8 cellular contexts compared by ENCODE assay signal in genomic region chr3:132034486-132035464, GRCh38. TPM values are rescaled to one million over a fixed set of nuclear protein-coding genes. Genes with fewer than 3 reads are reported as not detected.
A peak's percentile ranks its signal among the peaks of the same experiment; 100 is the strongest.
DNase-seq lines count a peak whose midpoint lies in the region; ATAC-seq and TF ChIP-seq lines count a peak whose summit lies in the region.

CPNE4 (minus strand) TSS chr3:132035014.

- no TSS peak for BruUV-seq in Calu3 (replicated peaks; lab: Mats Ljungman, UMichigan)
- no TSS peak for BruUV-seq in PC-9 (replicated peaks; lab: Mats Ljungman, UMichigan)

- no peaks in the 10 kb centered on the region for H3K9me3 ChIP-seq in PC-9 (ENCODE audit: insufficient read depth, low read depth)

- CTCF ChIA-PET in Calu3 (lab: Charles Lee) (interaction anchor here (0.6 to 2.2 kb wide), 32 partner anchors 8 to 1009 kb away, joined by 3 to 23 read pairs (median 3); partner anchors contain the start of gene ACP3), PC-9 (lab: Charles Lee) (interaction anchor here (0.6 to 1.1 kb wide), 5 partner anchors 16 to 238 kb away, joined by 3 to 5 read pairs (median 4); no protein-coding TSS in a partner anchor)

- no peaks in the 10 kb centered on the region for H3K4me1 ChIP-seq in PC-9 (replicated peaks; ENCODE audit: insufficient read depth)

- H3K4me1 Mint-ChIP-seq in Calu3 (ENCODE audit: low read depth, unreplicated experiment) (peaks cover 34% of the 10 kb centered on the region), nephron progenitor cell (peaks cover 18% of the 10 kb centered on the region)

- H3K79me2 ChIP-seq in PC-9 (ENCODE audit: low read depth) = no peaks in the 10 kb centered on the region

- peak within 1 kb of the TSS; percentile 80 for H3K4me2 ChIP-seq in PC-9

- no peaks in the 10 kb centered on the region for H3K9me3 Mint-ChIP-seq in Calu3 (ENCODE audit: low read depth, unreplicated experiment)
- no peaks in the 10 kb centered on the region for H3K9me3 Mint-ChIP-seq in nephron progenitor cell

- TF ChIP-seq CTCF in Calu3 (IDR thresholded peaks at IDR 0.05; ENCODE audit: unreplicated experiment) (peak; percentile 98), PC-9 (conservative IDR thresholded peaks at IDR 0.05) (peak; percentile 89), nephron progenitor cell (IDR thresholded peaks at IDR 0.05) (peak; percentile 86)

- H3K27me3 Mint-ChIP-seq in Calu3 (ENCODE audit: unreplicated experiment) (no peaks in the 10 kb centered on the region), nephron progenitor cell (ENCODE audit: low read depth, poor library complexity) (peaks cover 41% of the 10 kb centered on the region)

- H3K36me3 ChIP-seq in PC-9 (ENCODE audit: low read depth) = no peaks in the 10 kb centered on the region

- peak within 1 kb of the TSS; percentile 77 for H2AFZ ChIP-seq in PC-9

- H3K4me3 Mint-ChIP-seq in Calu3 (ENCODE audit: low read depth, unreplicated experiment) (peak within 1 kb of the TSS; percentile 93), nephron progenitor cell (peak within 1 kb of the TSS; percentile 86)

- DNase-seq in Calu3 (peak; percentile 100), LHCN-M2 (ENCODE audit: low read depth) (peak; percentile 76), PC-9 (peak; percentile 71 to 89), fibroblast of the conjunctiva (ENCODE audit: low read depth) (peak; percentile 48), nephron progenitor cell (peak; percentile 99), substantia nigra (lab: John Stamatoyannopoulos, UW) (peak in 44 of 49 donors; percentile 1 to 85 (median 66))
- peak; percentile 9 to 19 for DNase-seq in activated T-helper 1 cell treated with anti-CD3 and anti-CD28 coated beads, Interleukin-2, amount 50 U/mL, for 16 hours (ENCODE audit: low read depth in 1 of 2, low spot score in 1 of 2)

- intact Hi-C loops in Calu3 (cut with micrococcal nuclease; ENCODE audit: unreplicated experiment) (loop anchor here (5.0 to 10.0 kb wide), 2 partner anchors 310 to 363 kb away; no protein-coding TSS in a partner anchor), PC-9 (cut with micrococcal nuclease; ENCODE audit: unreplicated experiment) (loop anchor here (2.0 kb wide), 1 partner anchor 364 kb away; no protein-coding TSS in a partner anchor)

- POLR2A ChIA-PET in PC-9 (lab: Charles Lee; ENCODE audit: unreplicated experiment) = interaction anchor here (0.5 to 0.7 kb wide), 2 partner anchors 44 to 101 kb away, joined by 3 to 4 read pairs; no protein-coding TSS in a partner anchor

- H3F3A ChIP-seq in PC-9 (ENCODE audit: insufficient read depth, low read depth) = no peaks in the 10 kb centered on the region

- no peaks in the 10 kb centered on the region for H4K20me1 ChIP-seq in PC-9 (ENCODE audit: insufficient read depth)

- H3K36me3 Mint-ChIP-seq in Calu3 (ENCODE audit: insufficient read depth, unreplicated experiment) (peaks cover 16% of the 10 kb centered on the region), nephron progenitor cell (ENCODE audit: low read depth) (no peaks in the 10 kb centered on the region)

- H3K27me3 ChIP-seq in PC-9 (ENCODE audit: insufficient read depth, low read depth) = no peaks in the 10 kb centered on the region

- no peak within 1 kb of the TSS for H3K27ac ChIP-seq in PC-9
- no peak within 1 kb of the TSS for H3K27ac ChIP-seq in substantia nigra (ENCODE audit: low read depth, low read length, poor library complexity, severe bottlenecking)

- peak within 1 kb of the TSS; percentile 52 for H3K4me3 ChIP-seq in PC-9

- no peaks in the 10 kb centered on the region for H3K9me2 ChIP-seq in PC-9 (ENCODE audit: insufficient read depth)

- H3K27ac Mint-ChIP-seq in Calu3 (ENCODE audit: unreplicated experiment) (peak within 1 kb of the TSS; percentile 75), nephron progenitor cell (no peak within 1 kb of the TSS)

- peak; percentile 91 for ATAC-seq in GM21619 (IDR thresholded peaks at IDR 0.05; ENCODE audit: unreplicated experiment)

RNA-seq across cellular contexts. Expression of gene CPNE4, which starts in this region (rescaled TPM):
- 23.2 and 31.1 TPM in 2 replicates for total RNA-seq in Calu3 (2022)
- 0.06 and 0.13 TPM in 2 replicates for total RNA-seq in LHCN-M2 (2014; rRNA removed)
- 0.17 TPM for polyA plus RNA-seq in LHCN-M2 (2012)
- total RNA-seq in PC-9 (2021) = 0.10 and 0.22 TPM in 2 replicates

Comparison
In these comparisons a context has a peak if more than half of its experiments do, and no peak if none do; other contexts are left out.
1. RNA of gene CPNE4 (total RNA-seq): 23.2 to 31.1 TPM in Calu3; 0.10 to 0.22 TPM in PC-9 and 0.06 to 0.13 TPM in LHCN-M2; every median in the first group is over 10 times any median in the second.
2. Peak in DNase-seq in LHCN-M2; RNA of the gene not detected or under 1 TPM.
3. Peak in DNase-seq, H3K4me3 ChIP-seq and H3K4me2 ChIP-seq in PC-9; RNA of the gene not detected or under 1 TPM.
4. DNase-seq: peak in every context shown above with its lines; median percentile 100 in Calu3; 99 in nephron progenitor cell; 80 in PC-9; 76 in LHCN-M2; 66 in substantia nigra; 48 in fibroblast of the conjunctiva; 14 in activated T-helper 1 cell treated with anti-CD3 and anti-CD28 coated beads, Interleukin-2, amount 50 U/mL, for 16 hours.
5. Peak in every context shown above with its lines, with median percentiles within 50 percentile points of each other: CTCF ChIP-seq.